ENCODE assay signal across 23 cellular contexts in genomic region chr19:8138201-8138600, GRCh38. TPM values are rescaled to one million over a fixed set of nuclear protein-coding genes. Genes with fewer than 3 reads are reported as not detected.
DNase-seq lines count a peak whose midpoint lies in the region; ATAC-seq and TF ChIP-seq lines count a peak whose summit lies in the region.
"Had no signal": no experiment of that assay in that cellular context is flagged by ENCODE, and none has a peak within 500 bp of the region (broad histone marks: within the 10 kb centered on the region; RNA-seq: fewer than 3 reads in every experiment).

No MANE protein-coding gene starts in this region.

- H3K4ac ChIP-seq in neuronal stem cell (ENCODE audit: low read length) = no peak overlapping the region

- ATAC-seq in SK-N-SH treated with all-trans-retinoic acid at 6 μM for 48 hours = no peak
- ATAC-seq: A549, GM12878, HCT116 had no signal

- no peaks in the 10 kb centered on the region; a peak in 1 of 4 replicates for H3K4me1 ChIP-seq in SK-N-SH (ENCODE audit: control insufficient read depth in 1 of 2, insufficient read depth in 2 of 2, low read depth in 1 of 2, low read length in 1 of 2)
- H3K4me1 ChIP-seq in SJCRH30 = peaks cover 16% of the 10 kb centered on the region; the same call in 1 of the 2 replicates
- H3K4me1 ChIP-seq in neuronal stem cell (ENCODE audit: control insufficient read depth in 2 of 2, insufficient read depth in 1 of 2, low read depth in 1 of 2, low read length in 2 of 2) = peaks cover 4 to 6% of the 10 kb centered on the region in 2 donors
- H3K4me1 ChIP-seq: A549, Caco-2 had no signal

- H4K8ac ChIP-seq in neuronal stem cell (ENCODE audit: low read depth, low read length) = no peak overlapping the region

- H3K9ac ChIP-seq in SK-N-SH (no peak overlapping the region), neuronal stem cell (ENCODE audit: low read depth, low read length, poor library complexity) (peak overlapping the region; percentile 44)
- H3K9ac ChIP-seq: GM23248 had no signal

- no peaks in the 10 kb centered on the region for H3K36me3 ChIP-seq in SK-N-SH (replicated peaks in 1 of 2; ENCODE audit: control insufficient read depth in 1 of 2, insufficient read depth in 2 of 2, low read length in 1 of 2)
- no peaks in the 10 kb centered on the region for H3K36me3 ChIP-seq in SJCRH30
- peaks cover 6 to 13% of the 10 kb centered on the region in 2 donors for H3K36me3 ChIP-seq in neuronal stem cell (replicated peaks in 1 of 2; ENCODE audit: control insufficient read depth in 2 of 2, insufficient read depth in 2 of 2, low read length in 2 of 2)

- H3K79me1 ChIP-seq in neuronal stem cell (ENCODE audit: low read depth, low read length) = peaks cover 7% of the 10 kb centered on the region

- no peak overlapping the region for H4K91ac ChIP-seq in neuronal stem cell (ENCODE audit: low read depth, low read length, poor library complexity)

- TF ChIP-seq EP300 in SK-N-SH (IDR thresholded peaks at IDR 0.05; ENCODE audit: borderline replicate concordance in 1 of 2, low read depth in 1 of 2, low read length in 1 of 2) = no peak

- no peak overlapping the region for H2BK12ac ChIP-seq in neuronal stem cell (ENCODE audit: low read length)

- intact Hi-C loops in head of caudate nucleus (cut with DNase I) = no loop called here

- H3K4me2 ChIP-seq in SK-N-SH = no peak overlapping the region
- H3K4me2 ChIP-seq in neuronal stem cell (ENCODE audit: insufficient read depth, low read length, poor library complexity, severe bottlenecking) = peak overlapping the region; percentile 11
- H3K4me2 ChIP-seq: A549 had no signal

- peak overlapping the region; percentile 28 for H2AK5ac ChIP-seq in neuronal stem cell (ENCODE audit: low read depth, low read length)

- no peak overlapping the region for H2BK15ac ChIP-seq in neuronal stem cell (ENCODE audit: low read length)

- H3K9me3 ChIP-seq in SK-N-SH (no peaks in the 10 kb centered on the region), SJCRH30 (replicated peaks) (no peaks in the 10 kb centered on the region), neuronal stem cell (replicated peaks in 1 of 2; ENCODE audit: control insufficient read depth in 2 of 2, insufficient read depth in 1 of 2, low read depth in 1 of 2, low read length in 2 of 2) (no peaks in the 10 kb centered on the region)
- H3K9me3 ChIP-seq: A549, Caco-2 had no signal

- no peak for TF ChIP-seq RAD21 in SK-N-SH (IDR thresholded peaks at IDR 0.05; ENCODE audit: low read length)

- H3K9me2 ChIP-seq in SK-N-SH = no peaks in the 10 kb centered on the region

- no peak overlapping the region for H3K27ac ChIP-seq in SK-N-SH (ENCODE audit: low read depth in 2 of 2, low read length in 1 of 2)
- H3K27ac ChIP-seq in SJCRH30 = no peak overlapping the region
- H3K27ac ChIP-seq in neuronal stem cell (replicated peaks; ENCODE audit: low read length) = no peak overlapping the region
- H3K27ac ChIP-seq: 22Rv1, A549, C4-2B, GM23248 had no signal

- no peaks in the 10 kb centered on the region for H3F3A ChIP-seq in SK-N-SH (replicated peaks; ENCODE audit: insufficient read depth)

- H3K18ac ChIP-seq in neuronal stem cell (ENCODE audit: low read length) = no peak overlapping the region

- H4K20me1 ChIP-seq in SK-N-SH (ENCODE audit: insufficient read depth) = no peaks in the 10 kb centered on the region

- no peak for TF ChIP-seq CTCF in SK-N-SH (IDR thresholded peaks at IDR 0.05)
- TF ChIP-seq CTCF in GM20000 (IDR thresholded peaks at IDR 0.05; ENCODE audit: extremely low read depth, missing control alignments) = no peak

- no peak overlapping the region for H2BK5ac ChIP-seq in neuronal stem cell (ENCODE audit: low read length)

- no peak overlapping the region for H2BK120ac ChIP-seq in neuronal stem cell (ENCODE audit: low read depth, low read length)

- CTCF ChIA-PET in SK-N-SH (lab: Yijun Ruan, JAX) = interaction anchor here (1.3 kb wide), 1 partner anchor 194 kb away, joined by 4 read pairs; no protein-coding TSS in a partner anchor

- POLR2A ChIA-PET in SK-N-SH (lab: Yijun Ruan, JAX) = no interaction called here

- peak; percentile 29 for DNase-seq in SK-N-SH
- peak; percentile 70 for DNase-seq in SJCRH30
- no peak for DNase-seq in neuronal stem cell (ENCODE audit: low spot score)
- DNase-seq in GM20000 (ENCODE audit: low spot score) = no peak
- no peak for DNase-seq in NCI-H2029 treated with DMSO at 0.1 percent for 48 hours (lab: John Stamatoyannopoulos, UW)
- DNase-seq in head of caudate nucleus = no peak
- DNase-seq: AML-193; Caco-2; CD4-positive, alpha-beta T cell; DMS 273 treated with DMSO at 0.1 percent for 48 hours; DMS53; DND-41; EL; GM23248; HFFc6; IMR-90 had no signal

- 85% methylated on average over 6 of the region's 17 CpGs for WGBS in SK-N-SH (ENCODE audit: low lambda C conversion rate)
- WGBS in neuronal stem cell (ENCODE audit: extremely low coverage in 2 of 2, insufficient read length in 2 of 2, insufficient replicate concordance in 1 of 2), 2 donors = no CpG with 5 or more reads among the region's 17 CpGs

- no peak overlapping the region for H3K23ac ChIP-seq in neuronal stem cell (ENCODE audit: low read depth, low read length, poor library complexity)

- no peaks in the 10 kb centered on the region for H3K79me2 ChIP-seq in SK-N-SH (ENCODE audit: insufficient read depth)

- H3K4me3 ChIP-seq in SK-N-SH (ENCODE audit: low read depth in 2 of 2, low read length in 1 of 2) = no peak overlapping the region
- no peak overlapping the region for H3K4me3 ChIP-seq in SJCRH30
- H3K4me3 ChIP-seq in neuronal stem cell (ENCODE audit: low read length in 2 of 2) = no peak overlapping the region
- H3K4me3 ChIP-seq: A549, GM12878, GM23248 had no signal

- no peak overlapping the region for H3K14ac ChIP-seq in neuronal stem cell (ENCODE audit: low read length)

- H2AFZ ChIP-seq in SK-N-SH (ENCODE audit: low read depth) (no peak overlapping the region), neuronal stem cell (ENCODE audit: low read length) (no peak overlapping the region)
- H2AFZ ChIP-seq: GM23248 had no signal

- H3K27me3 ChIP-seq in SK-N-SH (ENCODE audit: insufficient read depth) (no peaks in the 10 kb centered on the region), SJCRH30 (no peaks in the 10 kb centered on the region), neuronal stem cell (ENCODE audit: control insufficient read depth in 3 of 3, insufficient read depth in 3 of 3, low read depth in 1 of 3, low read length in 3 of 3) (no peaks in the 10 kb centered on the region)

TF ChIP-seq in SK-N-SH, 30 proteins besides CTCF, POLR2A, EP300 and RAD21 (continues in another document):
- TF ChIP-seq NRF1 (IDR thresholded peaks at IDR 0.05; ENCODE audit: low read depth, low read length) (no peak), FOXM1 (IDR thresholded peaks at IDR 0.05; ENCODE audit: low read depth) (no peak), CHD2 (IDR thresholded peaks at IDR 0.05; ENCODE audit: low read length, partially characterized antibody) (no peak), SMC3 (IDR thresholded peaks at IDR 0.05; ENCODE audit: low read depth, low read length) (no peak), JUND (IDR thresholded peaks at IDR 0.05) (no peak), TEAD4 (IDR thresholded peaks at IDR 0.05; ENCODE audit: borderline replicate concordance, insufficient read depth) (no peak), MEF2A (IDR thresholded peaks at IDR 0.05; ENCODE audit: borderline replicate concordance, low read depth) (no peak), RXRA (IDR thresholded peaks at IDR 0.05; ENCODE audit: borderline replicate concordance, low read depth) (no peak), IRF3 (IDR thresholded peaks at IDR 0.05; ENCODE audit: low read depth, low read length) (no peak), SIN3A (IDR thresholded peaks at IDR 0.05; ENCODE audit: borderline replicate concordance, low read depth, low read length) (no peak), GABPA (IDR thresholded peaks at IDR 0.05; ENCODE audit: low read depth) (no peak)

TF ChIP-seq in SK-N-SH treated with all-trans-retinoic acid at 6 μM for 48 hours, 23 proteins besides CTCF, POLR2A, EP300 and RAD21:
- no peak for TF ChIP-seq PPARA (CRISPR knock-in tag; IDR thresholded peaks at IDR 0.05; ENCODE audit: borderline replicate concordance)

RNA-seq across cellular contexts. Expression of gene FBN3, which starts 11.2 kb away (rescaled TPM):
- polyA plus RNA-seq in SK-N-SH (2012; rRNA removed) = not detected in 2 replicates
- polyA plus RNA-seq in SK-N-SH (2012; cell fraction: cytosol; rRNA removed) = not detected in 2 replicates
- 0.04 and 0.20 TPM in 2 replicates for polyA plus RNA-seq in SK-N-SH (2012; cell fraction: nucleus; rRNA removed)
- total RNA-seq in SJCRH30 (2014; rRNA removed; shearing (Covaris generic)) = 0.02 TPM in 1 of 2 replicates, not detected in the other
- polyA plus RNA-seq in neuronal stem cell (2013, experiment 1 of 2) = 10.0 TPM
- polyA plus RNA-seq in neuronal stem cell (2013, experiment 2 of 2) = 11.3 TPM
- total RNA-seq: CD4-positive, alpha-beta T cell; GM23248; HFFc6; IMR-90 had no signal
- polyA plus RNA-seq: A549, BJ, GM12878, GM23248, IMR-90 had no signal

Comparison
In these comparisons a context has a peak if more than half of its experiments do, and no peak if none do; other contexts are left out.
1. DNase-seq: peak in SK-N-SH (single experiment) and SJCRH30 (2 of 2); none in neuronal stem cell (single experiment), GM20000 (single experiment), NCI-H2029 treated with DMSO at 0.1 percent for 48 hours (single experiment) and head of caudate nucleus (0 of 42).